Comparison of ENCODE assay signal across 17 cellular contexts in genomic region chr19:485122-485521, GRCh38. TPM values are rescaled to one million over a fixed set of nuclear protein-coding genes. Genes with fewer than 3 reads are reported as not detected.
DNase-seq lines count a peak whose midpoint lies in the region; ATAC-seq and TF ChIP-seq lines count a peak whose summit lies in the region.
"Had no signal": no experiment of that assay in that cellular context is flagged by ENCODE, and none has a peak within 500 bp of the region (broad histone marks: within the 10 kb centered on the region; RNA-seq: fewer than 3 reads in every experiment).

No MANE protein-coding gene starts in this region.

- peak overlapping the region; percentile 99 for H3K27ac Mint-ChIP-seq in neural crest cell (ENCODE audit: unreplicated experiment)
- H3K27ac Mint-ChIP-seq in immature natural killer cell, result no peak overlapping the region
- H3K27ac Mint-ChIP-seq: T-helper 2 cell treated with Interferon-gamma antibody and Interleukin-4, amounts not matched to agents 5 μg/mL and 100 μg/mL, for 36 hours had no signal

- peak overlapping the region in 3 of 4 donors; percentile 45 to 73 (median 68) for H3K27ac ChIP-seq in body of pancreas
- H3K27ac ChIP-seq: 22Rv1, colonic mucosa, HL-60, left ventricle myocardium inferior, right atrium auricular region had no signal

- H3K4me1 Mint-ChIP-seq in neural crest cell (peaks cover 47% of the 10 kb centered on the region), immature natural killer cell (peaks cover 8 to 13% of the 10 kb centered on the region in 2 donors)

- DNase-seq in DMS 273 (lab: John Stamatoyannopoulos, UW; ENCODE audit: unreplicated experiment) (peak; percentile 63), DMS 273 treated with DMSO at 0.1 percent for 48 hours (lab: John Stamatoyannopoulos, UW) (no peak), NCI-H146 (lab: John Stamatoyannopoulos, UW) (peak; percentile 56), body of pancreas (no peak), neural crest cell (ENCODE audit: low read depth, low spot score) (no peak), erythroblast (lab: John Stamatoyannopoulos, UW) (no peak), immature natural killer cell (no peak)
- DNase-seq in central memory CD4-positive, alpha-beta T cell, result no peak
- DNase-seq: activated CD4-positive, alpha-beta T cell treated with anti-CD3 and anti-CD28 coated beads for 48 hours; colonic mucosa; stimulated activated CD4-positive, alpha-beta T cell treated with anti-CD3 and anti-CD28 coated beads, Interleukin-4, amount 100 ng/mL, for 1 hour had no signal

- TF ChIP-seq POLR2A in body of pancreas (IDR thresholded peaks at IDR 0.05), result no peak
- no peak for TF ChIP-seq POLR2A in erythroblast (IDR thresholded peaks at IDR 0.05; ENCODE audit: low read length)

- TF ChIP-seq CTCF in body of pancreas (IDR thresholded peaks at IDR 0.05), result no peak
- TF ChIP-seq CTCF in neural crest cell (conservative IDR thresholded peaks at IDR 0.05), result no peak

- H3K36me3 ChIP-seq in body of pancreas (replicated peaks in 1 of 2; ENCODE audit: insufficient read depth in 1 of 2, low read depth in 2 of 2), result no peaks in the 10 kb centered on the region
- H3K36me3 ChIP-seq: colonic mucosa, left ventricle myocardium inferior, right atrium auricular region had no signal

- no peaks in the 10 kb centered on the region for H3K9me3 ChIP-seq in body of pancreas
- H3K9me3 ChIP-seq: colonic mucosa, left ventricle myocardium inferior, right atrium auricular region had no signal

- 55 to 72% methylated on average over 7 to 22 of the region's 22 CpGs for WGBS in body of pancreas, 2 donors

- no peak for ATAC-seq in body of pancreas
- ATAC-seq: Right ventricle myocardium inferior had no signal

- H3K27me3 Mint-ChIP-seq in neural crest cell (ENCODE audit: low read depth) (peaks cover 24% of the 10 kb centered on the region), immature natural killer cell (ENCODE audit: low read depth in 3 of 3) (peaks cover 9 to 20% (median 18%) of the 10 kb centered on the region in 3 donors)

- intact Hi-C loops in body of pancreas (cut with DNase I), result no loop called here

- H3K9me3 Mint-ChIP-seq in neural crest cell (peaks cover 7% of the 10 kb centered on the region), immature natural killer cell (peaks cover 0 to 6% (median 4%) of the 10 kb centered on the region in 6 donors)

- H3K4me1 ChIP-seq in body of pancreas, result peaks cover 36% of the 10 kb centered on the region

- no peaks in the 10 kb centered on the region for H3K27me3 ChIP-seq in body of pancreas
- H3K27me3 ChIP-seq: right atrium auricular region had no signal

- H3K36me3 Mint-ChIP-seq in neural crest cell (ENCODE audit: low read depth) (peaks cover 6% of the 10 kb centered on the region), immature natural killer cell (no peaks in the 10 kb centered on the region)

- H3K4me3 Mint-ChIP-seq in neural crest cell, result peak overlapping the region; percentile 86
- H3K4me3 Mint-ChIP-seq in immature natural killer cell, result no peak overlapping the region
- H3K4me3 Mint-ChIP-seq: T-helper 2 cell treated with Interferon-gamma antibody and Interleukin-4, amounts not matched to agents 5 μg/mL and 100 μg/mL, for 36 hours had no signal

- no peak overlapping the region for H3K4me3 ChIP-seq in body of pancreas
- H3K4me3 ChIP-seq: colonic mucosa, left ventricle myocardium inferior, right atrium auricular region had no signal

RNA-seq across cellular contexts. Expression of gene MADCAM1, which starts 11.2 kb away (rescaled TPM):
- 1 to 10 TPM in 1 of 2 donors, not detected in 1; 3.6 TPM for total RNA-seq in body of pancreas
- 0.75 and 1.1 TPM in 2 replicates for total RNA-seq in neural crest cell
- polyA plus RNA-seq in immature natural killer cell, result under 1 TPM in 1 of 3 donors, not detected in 2; 0.30 TPM
- total RNA-seq: right atrium auricular region had no signal

RNA-seq across cellular contexts. Expression of gene TPGS1, which starts 22.2 kb away (rescaled TPM):
- total RNA-seq in body of pancreas (10 to 100 TPM; 34.5 to 62.0 TPM), neural crest cell (22.3 TPM in 2 replicates)
- polyA plus RNA-seq in immature natural killer cell, result 10 to 100 TPM; 28.8 to 63.6 (median 37.0) TPM

RNA-seq across cellular contexts. Expression of gene SHC2, which starts 24.3 kb away (rescaled TPM):
- total RNA-seq in body of pancreas (100 to 1,000 TPM; 119 to 137 TPM), neural crest cell (39.0 and 45.2 TPM in 2 replicates)
- not detected for polyA plus RNA-seq in immature natural killer cell

RNA-seq across cellular contexts. Expression of gene CDC34, which starts 46.4 kb away (rescaled TPM):
- total RNA-seq in body of pancreas (100 to 1,000 TPM in 1 of 2 donors, 10 to 100 TPM in 1; 77.0 to 101 TPM), neural crest cell (106 and 111 TPM in 2 replicates)
- polyA plus RNA-seq in immature natural killer cell, result 10 to 100 TPM; 40.6 to 57.7 (median 48.5) TPM

RNA-seq across cellular contexts. Expression of gene GZMM, which starts 58.7 kb away (rescaled TPM):
- total RNA-seq in body of pancreas (1 to 10 TPM in 1 of 2 donors, not detected in 1; 5.3 TPM), neural crest cell (not detected in 2 replicates)
- polyA plus RNA-seq in immature natural killer cell, result 100 to 1,000 TPM; 584 to 982 (median 652) TPM
- total RNA-seq: left ventricle myocardium inferior, Right ventricle myocardium inferior had no signal

Comparison
In these comparisons a context has a peak if more than half of its experiments do, and no peak if none do; other contexts are left out.
1. DNase-seq: peak in DMS 273 (single experiment) and NCI-H146 (single experiment); none in DMS 273 treated with DMSO at 0.1 percent for 48 hours (single experiment), body of pancreas (0 of 4), neural crest cell (single experiment), central memory CD4-positive, alpha-beta T cell (single experiment), erythroblast (0 of 2) and immature natural killer cell (0 of 3).